In the genomic region with DNA sequence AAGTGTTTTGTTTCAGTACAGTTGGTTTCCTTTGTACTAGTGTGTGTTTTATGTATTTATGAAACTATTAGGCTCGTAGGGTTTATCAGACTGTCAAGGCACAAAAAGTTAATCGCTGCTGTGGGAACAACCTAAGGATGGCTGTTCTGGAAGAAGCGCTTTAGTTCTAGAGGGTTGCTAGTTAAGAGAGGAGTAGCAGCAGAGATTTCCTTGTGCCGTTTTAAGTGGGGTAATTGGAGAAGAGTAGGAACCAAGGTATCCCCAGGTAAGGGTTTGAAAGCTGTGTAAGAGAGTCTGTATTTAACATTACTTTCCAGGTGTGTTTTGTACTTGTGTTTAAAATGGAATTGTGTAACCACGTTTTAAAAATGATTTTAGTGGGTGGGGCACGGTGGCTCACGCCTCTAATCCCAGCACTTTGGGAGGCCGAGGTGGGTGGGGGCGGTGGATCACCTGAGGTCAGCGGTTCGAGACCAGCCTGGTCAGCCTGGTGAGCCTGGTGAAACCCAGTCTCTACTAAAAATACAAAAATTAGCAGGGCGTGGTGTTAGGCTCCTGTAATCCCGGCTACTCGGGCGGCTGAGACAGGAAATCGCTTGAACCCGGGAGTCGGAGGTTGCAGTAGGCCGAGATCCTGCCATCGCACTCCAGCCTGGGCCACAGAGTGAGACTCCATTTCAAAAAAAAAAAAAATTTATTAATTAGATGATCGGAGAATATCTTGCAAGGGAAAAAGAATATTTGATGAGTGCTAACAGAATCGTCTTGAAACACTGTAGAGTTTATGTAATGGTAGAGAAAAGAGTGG, we compare ENCODE assay signal across 1 cellular context.
TF ChIP-seq lines count a peak whose summit lies in the region.

No MANE protein-coding gene starts in this region.

TF ChIP-seq in GM12878, 131 proteins besides CTCF, POLR2A, EP300 and RAD21:
- TF ChIP-seq, protein P1, sequence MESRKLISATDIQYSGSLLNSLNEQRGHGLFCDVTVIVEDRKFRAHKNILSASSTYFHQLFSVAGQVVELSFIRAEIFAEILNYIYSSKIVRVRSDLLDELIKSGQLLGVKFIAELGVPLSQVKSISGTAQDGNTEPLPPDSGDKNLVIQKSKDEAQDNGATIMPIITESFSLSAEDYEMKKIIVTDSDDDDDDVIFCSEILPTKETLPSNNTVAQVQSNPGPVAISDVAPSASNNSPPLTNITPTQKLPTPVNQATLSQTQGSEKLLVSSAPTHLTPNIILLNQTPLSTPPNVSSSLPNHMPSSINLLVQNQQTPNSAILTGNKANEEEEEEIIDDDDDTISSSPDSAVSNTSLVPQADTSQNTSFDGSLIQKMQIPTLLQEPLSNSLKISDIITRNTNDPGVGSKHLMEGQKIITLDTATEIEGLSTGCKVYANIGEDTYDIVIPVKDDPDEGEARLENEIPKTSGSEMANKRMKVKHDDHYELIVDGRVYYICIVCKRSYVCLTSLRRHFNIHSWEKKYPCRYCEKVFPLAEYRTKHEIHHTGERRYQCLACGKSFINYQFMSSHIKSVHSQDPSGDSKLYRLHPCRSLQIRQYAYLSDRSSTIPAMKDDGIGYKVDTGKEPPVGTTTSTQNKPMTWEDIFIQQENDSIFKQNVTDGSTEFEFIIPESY (IDR thresholded peaks at IDR 0.05) = no peak
- TF ChIP-seq, protein P2, sequence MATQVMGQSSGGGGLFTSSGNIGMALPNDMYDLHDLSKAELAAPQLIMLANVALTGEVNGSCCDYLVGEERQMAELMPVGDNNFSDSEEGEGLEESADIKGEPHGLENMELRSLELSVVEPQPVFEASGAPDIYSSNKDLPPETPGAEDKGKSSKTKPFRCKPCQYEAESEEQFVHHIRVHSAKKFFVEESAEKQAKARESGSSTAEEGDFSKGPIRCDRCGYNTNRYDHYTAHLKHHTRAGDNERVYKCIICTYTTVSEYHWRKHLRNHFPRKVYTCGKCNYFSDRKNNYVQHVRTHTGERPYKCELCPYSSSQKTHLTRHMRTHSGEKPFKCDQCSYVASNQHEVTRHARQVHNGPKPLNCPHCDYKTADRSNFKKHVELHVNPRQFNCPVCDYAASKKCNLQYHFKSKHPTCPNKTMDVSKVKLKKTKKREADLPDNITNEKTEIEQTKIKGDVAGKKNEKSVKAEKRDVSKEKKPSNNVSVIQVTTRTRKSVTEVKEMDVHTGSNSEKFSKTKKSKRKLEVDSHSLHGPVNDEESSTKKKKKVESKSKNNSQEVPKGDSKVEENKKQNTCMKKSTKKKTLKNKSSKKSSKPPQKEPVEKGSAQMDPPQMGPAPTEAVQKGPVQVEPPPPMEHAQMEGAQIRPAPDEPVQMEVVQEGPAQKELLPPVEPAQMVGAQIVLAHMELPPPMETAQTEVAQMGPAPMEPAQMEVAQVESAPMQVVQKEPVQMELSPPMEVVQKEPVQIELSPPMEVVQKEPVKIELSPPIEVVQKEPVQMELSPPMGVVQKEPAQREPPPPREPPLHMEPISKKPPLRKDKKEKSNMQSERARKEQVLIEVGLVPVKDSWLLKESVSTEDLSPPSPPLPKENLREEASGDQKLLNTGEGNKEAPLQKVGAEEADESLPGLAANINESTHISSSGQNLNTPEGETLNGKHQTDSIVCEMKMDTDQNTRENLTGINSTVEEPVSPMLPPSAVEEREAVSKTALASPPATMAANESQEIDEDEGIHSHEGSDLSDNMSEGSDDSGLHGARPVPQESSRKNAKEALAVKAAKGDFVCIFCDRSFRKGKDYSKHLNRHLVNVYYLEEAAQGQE (IDR thresholded peaks at IDR 0.05; ENCODE audit: low read depth, low read length) = no peak
- no peak for TF ChIP-seq PAX8 (IDR thresholded peaks at IDR 0.05)
- TF ChIP-seq, protein P3, sequence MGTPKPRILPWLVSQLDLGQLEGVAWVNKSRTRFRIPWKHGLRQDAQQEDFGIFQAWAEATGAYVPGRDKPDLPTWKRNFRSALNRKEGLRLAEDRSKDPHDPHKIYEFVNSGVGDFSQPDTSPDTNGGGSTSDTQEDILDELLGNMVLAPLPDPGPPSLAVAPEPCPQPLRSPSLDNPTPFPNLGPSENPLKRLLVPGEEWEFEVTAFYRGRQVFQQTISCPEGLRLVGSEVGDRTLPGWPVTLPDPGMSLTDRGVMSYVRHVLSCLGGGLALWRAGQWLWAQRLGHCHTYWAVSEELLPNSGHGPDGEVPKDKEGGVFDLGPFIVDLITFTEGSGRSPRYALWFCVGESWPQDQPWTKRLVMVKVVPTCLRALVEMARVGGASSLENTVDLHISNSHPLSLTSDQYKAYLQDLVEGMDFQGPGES (IDR thresholded peaks at IDR 0.05) = no peak
- no peak for TF ChIP-seq HDGF (IDR thresholded peaks at IDR 0.05)
- no peak for TF ChIP-seq POLR2AphosphoS2 (IDR thresholded peaks at IDR 0.05; ENCODE audit: low read depth, low read length)
- no peak for TF ChIP-seq RELA (IDR thresholded peaks at IDR 0.05; ENCODE audit: borderline replicate concordance, partially characterized antibody)
- no peak for TF ChIP-seq ESRRA (IDR thresholded peaks at IDR 0.05; ENCODE audit: low read length)
- TF ChIP-seq MEF2A (IDR thresholded peaks at IDR 0.05; ENCODE audit: insufficient read depth, low read depth, low read length) = no peak
- TF ChIP-seq ZSCAN29 (IDR thresholded peaks at IDR 0.05) = no peak
- no peak for TF ChIP-seq SMAD5 (IDR thresholded peaks at IDR 0.05; ENCODE audit: low read depth)
- no peak for TF ChIP-seq BACH1 (IDR thresholded peaks at IDR 0.05; ENCODE audit: borderline replicate concordance)
- no peak for TF ChIP-seq ZBED1 (IDR thresholded peaks at IDR 0.05; ENCODE audit: borderline replicate concordance)
- TF ChIP-seq, protein P4, sequence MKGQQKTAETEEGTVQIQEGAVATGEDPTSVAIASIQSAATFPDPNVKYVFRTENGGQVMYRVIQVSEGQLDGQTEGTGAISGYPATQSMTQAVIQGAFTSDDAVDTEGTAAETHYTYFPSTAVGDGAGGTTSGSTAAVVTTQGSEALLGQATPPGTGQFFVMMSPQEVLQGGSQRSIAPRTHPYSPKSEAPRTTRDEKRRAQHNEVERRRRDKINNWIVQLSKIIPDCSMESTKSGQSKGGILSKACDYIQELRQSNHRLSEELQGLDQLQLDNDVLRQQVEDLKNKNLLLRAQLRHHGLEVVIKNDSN (IDR thresholded peaks at IDR 0.05; ENCODE audit: borderline replicate concordance, extremely low read length, insufficient read depth, low read depth, low read length) = no peak
- TF ChIP-seq CREM (IDR thresholded peaks at IDR 0.05; ENCODE audit: low read depth) = no peak
- TF ChIP-seq MXI1 (IDR thresholded peaks at IDR 0.05; ENCODE audit: low read depth, low read length) = no peak
